Comparison of ENCODE assay signal across 24 cellular contexts in genomic region chr6:134850906-134851305, GRCh38.
DNase-seq lines count a peak whose midpoint lies in the region; ATAC-seq and TF ChIP-seq lines count a peak whose summit lies in the region.
"Had no signal": no experiment of that assay in that cellular context is flagged by ENCODE, and none has a peak within 500 bp of the region (broad histone marks: within the 10 kb centered on the region; RNA-seq: fewer than 3 reads in every experiment).

No MANE protein-coding gene starts in this region.

- H3K36me3 ChIP-seq in H7 (replicated peaks; ENCODE audit: control insufficient read depth, insufficient read depth, low read length) = no peaks in the 10 kb centered on the region
- H3K36me3 ChIP-seq in neural progenitor cell = no peaks in the 10 kb centered on the region
- no peaks in the 10 kb centered on the region for H3K36me3 ChIP-seq in MG63
- H3K36me3 ChIP-seq: breast epithelium, HAP-1, thyroid gland had no signal

- H3K4me3 Mint-ChIP-seq in WTC11 (no peak overlapping the region), neural progenitor cell (peak overlapping the region; percentile 20)
- H3K4me3 Mint-ChIP-seq: activated naive CD4-positive, alpha-beta T cell treated with anti-CD3 and anti-CD28 coated beads, Interleukin-2, amount 50 U/mL, for 24 hours; activated T-cell treated with anti-CD3 and anti-CD28 coated beads, Interleukin-2, amount 50 U/mL, for 72 hours; CD8-positive, alpha-beta memory T cell; naive thymus-derived CD4-positive, alpha-beta T cell had no signal

- ATAC-seq in WTC11 = peak; percentile 86
- ATAC-seq: activated T-cell treated with anti-CD3 and anti-CD28 coated beads, Interleukin-2, amount 50 U/mL, for 72 hours; naive thymus-derived CD4-positive, alpha-beta T cell had no signal

- no peaks in the 10 kb centered on the region for H3K79me2 ChIP-seq in neural progenitor cell (ENCODE audit: low read depth)
- H3K79me2 ChIP-seq: hepatocyte had no signal

- peak overlapping the region; percentile 52 for H2AFZ ChIP-seq in neural progenitor cell (replicated peaks)
- H2AFZ ChIP-seq: hepatocyte had no signal

- H4K20me1 ChIP-seq in neural progenitor cell (ENCODE audit: low read depth) = no peaks in the 10 kb centered on the region

- H3K27me3 ChIP-seq in H7 (ENCODE audit: control insufficient read depth, insufficient read depth, low read length) (no peaks in the 10 kb centered on the region), neural progenitor cell (no peaks in the 10 kb centered on the region), MG63 (no peaks in the 10 kb centered on the region)
- H3K27me3 ChIP-seq: breast epithelium, hepatocyte, thyroid gland had no signal

- H3K4me1 ChIP-seq in neural progenitor cell = peaks cover 6% of the 10 kb centered on the region
- H3K4me1 ChIP-seq: breast epithelium, HAP-1, thyroid gland had no signal

- no peak overlapping the region for H3K9ac ChIP-seq in neural progenitor cell

- H3K36me3 Mint-ChIP-seq in WTC11 = no peaks in the 10 kb centered on the region
- no peaks in the 10 kb centered on the region for H3K36me3 Mint-ChIP-seq in neural progenitor cell
- H3K36me3 Mint-ChIP-seq: activated naive CD4-positive, alpha-beta T cell treated with anti-CD3 and anti-CD28 coated beads, Interleukin-2, amount 50 U/mL, for 24 hours; CD8-positive, alpha-beta memory T cell; naive thymus-derived CD4-positive, alpha-beta T cell had no signal

- no peak overlapping the region for H3K4me3 ChIP-seq in H7 (ENCODE audit: insufficient read depth, low read depth, low read length)
- H3K4me3 ChIP-seq in fibroblast of mammary gland (ENCODE audit: control insufficient read depth, low read depth, low read length) = no peak overlapping the region
- no peak overlapping the region for H3K4me3 ChIP-seq in neural progenitor cell
- no peak overlapping the region for H3K4me3 ChIP-seq in MG63
- H3K4me3 ChIP-seq: breast epithelium, coronary artery, HAP-1, hepatocyte, thyroid gland had no signal

- no peak overlapping the region for H3K27ac Mint-ChIP-seq in WTC11
- H3K27ac Mint-ChIP-seq in neural progenitor cell = peak overlapping the region; percentile 50
- H3K27ac Mint-ChIP-seq: activated naive CD4-positive, alpha-beta T cell treated with anti-CD3 and anti-CD28 coated beads, Interleukin-2, amount 50 U/mL, for 24 hours; activated T-cell treated with anti-CD3 and anti-CD28 coated beads, Interleukin-2, amount 50 U/mL, for 72 hours; CD8-positive, alpha-beta memory T cell had no signal

- H3K9me3 ChIP-seq in neural progenitor cell (ENCODE audit: low read depth) = no peaks in the 10 kb centered on the region
- no peaks in the 10 kb centered on the region for H3K9me3 ChIP-seq in MG63
- H3K9me3 ChIP-seq: breast epithelium, HAP-1, thyroid gland had no signal

- TF ChIP-seq CTCF in WTC11 (IDR thresholded peaks at IDR 0.05) = no peak
- no peak for TF ChIP-seq CTCF in fibroblast of mammary gland (conservative IDR thresholded peaks at IDR 0.05; ENCODE audit: control insufficient read depth, insufficient read depth, low read depth, low read length)
- no peak for TF ChIP-seq CTCF in neural progenitor cell (IDR thresholded peaks at IDR 0.05)

- DNase-seq in H7 = peak; percentile 37
- DNase-seq in WTC11 (ENCODE audit: low spot score) = no peak
- peak; percentile 24 for DNase-seq in fibroblast of mammary gland (ENCODE audit: low read depth)
- DNase-seq in neural progenitor cell (ENCODE audit: low spot score) = no peak
- DNase-seq in HuH-7.5 (ENCODE audit: low spot score) = no peak
- no peak for DNase-seq in C1 segment of cervical spinal cord (lab: John Stamatoyannopoulos, UW)
- DNase-seq in MG63 = no peak
- no peak for DNase-seq in activated naive CD4-positive, alpha-beta T cell treated with anti-CD3 and anti-CD28 coated beads, Interleukin-2, amount 50 U/mL, for 16 hours
- DNase-seq: activated T-cell treated with anti-CD3 and anti-CD28 coated beads, Interleukin-2, amount 50 U/mL, for 72 hours; CD8-positive, alpha-beta memory T cell; kidney glomerular epithelial cell; mesenchymal stem cell; naive thymus-derived CD4-positive, alpha-beta T cell; NCI-H1105 treated with DMSO at 0.1 percent for 48 hours; NCI-H2081 treated with DMSO at 0.1 percent for 48 hours; NCI-H510A treated with DMSO at 0.1 percent for 48 hours; stimulated activated CD4-positive, alpha-beta T cell treated with anti-CD3 and anti-CD28 coated beads, Interleukin-2, amount 100 ng/mL, for 24 hours; stimulated activated naive CD4-positive, alpha-beta T cell; thyroid gland had no signal

- H3K27me3 Mint-ChIP-seq in WTC11 (ENCODE audit: low read depth) (no peaks in the 10 kb centered on the region), neural progenitor cell (ENCODE audit: insufficient read depth, low read depth) (no peaks in the 10 kb centered on the region)
- H3K27me3 Mint-ChIP-seq: activated naive CD4-positive, alpha-beta T cell treated with anti-CD3 and anti-CD28 coated beads, Interleukin-2, amount 50 U/mL, for 24 hours had no signal

- H3F3A ChIP-seq in neural progenitor cell (ENCODE audit: low read depth) = no peaks in the 10 kb centered on the region

- POLR2A ChIA-PET in WTC11 (lab: Charles Lee) = no interaction called here

- CTCF ChIA-PET in WTC11 (lab: Charles Lee) = interaction anchor here (1.0 to 1.3 kb wide), 3 partner anchors 28 to 90 kb away, joined by 3 to 4 read pairs (median 4); no protein-coding TSS in a partner anchor

- no peak overlapping the region for H3K27ac ChIP-seq in neural progenitor cell
- H3K27ac ChIP-seq: coronary artery, hepatocyte, thyroid gland had no signal

- H3K9me3 Mint-ChIP-seq in WTC11 (no peaks in the 10 kb centered on the region), neural progenitor cell (no peaks in the 10 kb centered on the region)
- H3K9me3 Mint-ChIP-seq: activated naive CD4-positive, alpha-beta T cell treated with anti-CD3 and anti-CD28 coated beads, Interleukin-2, amount 50 U/mL, for 24 hours; activated T-cell treated with anti-CD3 and anti-CD28 coated beads, Interleukin-2, amount 50 U/mL, for 72 hours; CD8-positive, alpha-beta memory T cell; naive thymus-derived CD4-positive, alpha-beta T cell had no signal

- H3K4me2 ChIP-seq in neural progenitor cell = no peak overlapping the region
- H3K4me2 ChIP-seq: hepatocyte had no signal

- H3K4me1 Mint-ChIP-seq in WTC11 (peaks cover 14% of the 10 kb centered on the region), neural progenitor cell (peaks cover 20% of the 10 kb centered on the region)
- H3K4me1 Mint-ChIP-seq: activated naive CD4-positive, alpha-beta T cell treated with anti-CD3 and anti-CD28 coated beads, Interleukin-2, amount 50 U/mL, for 24 hours; CD8-positive, alpha-beta memory T cell; naive thymus-derived CD4-positive, alpha-beta T cell had no signal

TF ChIP-seq in WTC11, 78 proteins besides CTCF, POLR2A, EP300 and RAD21:
- TF ChIP-seq TCF7 (CRISPR knock-in tag; IDR thresholded peaks at IDR 0.05; ENCODE audit: low read depth) (no peak), HMGA2 (CRISPR knock-in tag; IDR thresholded peaks at IDR 0.05) (no peak), ERG (CRISPR knock-in tag; IDR thresholded peaks at IDR 0.05) (no peak), MLX (CRISPR knock-in tag; IDR thresholded peaks at IDR 0.05) (no peak), OVOL2 (CRISPR knock-in tag; IDR thresholded peaks at IDR 0.05; ENCODE audit: borderline replicate concordance) (no peak), PRRX2 (CRISPR knock-in tag; IDR thresholded peaks at IDR 0.05) (no peak), ATF6 (CRISPR knock-in tag; IDR thresholded peaks at IDR 0.05) (no peak)
- TF ChIP-seq, protein P1, sequence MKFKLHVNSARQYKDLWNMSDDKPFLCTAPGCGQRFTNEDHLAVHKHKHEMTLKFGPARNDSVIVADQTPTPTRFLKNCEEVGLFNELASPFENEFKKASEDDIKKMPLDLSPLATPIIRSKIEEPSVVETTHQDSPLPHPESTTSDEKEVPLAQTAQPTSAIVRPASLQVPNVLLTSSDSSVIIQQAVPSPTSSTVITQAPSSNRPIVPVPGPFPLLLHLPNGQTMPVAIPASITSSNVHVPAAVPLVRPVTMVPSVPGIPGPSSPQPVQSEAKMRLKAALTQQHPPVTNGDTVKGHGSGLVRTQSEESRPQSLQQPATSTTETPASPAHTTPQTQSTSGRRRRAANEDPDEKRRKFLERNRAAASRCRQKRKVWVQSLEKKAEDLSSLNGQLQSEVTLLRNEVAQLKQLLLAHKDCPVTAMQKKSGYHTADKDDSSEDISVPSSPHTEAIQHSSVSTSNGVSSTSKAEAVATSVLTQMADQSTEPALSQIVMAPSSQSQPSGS (CRISPR knock-in tag; IDR thresholded peaks at IDR 0.05; ENCODE audit: borderline replicate concordance, low read depth) = no peak

Comparison
In these comparisons a context has a peak if more than half of its experiments do, and no peak if none do; other contexts are left out.
1. DNase-seq: peak in H7 (single experiment) and fibroblast of mammary gland (single experiment); none in WTC11 (single experiment), neural progenitor cell (single experiment), HuH-7.5 (single experiment), C1 segment of cervical spinal cord (0 of 14), MG63 (single experiment) and activated naive CD4-positive, alpha-beta T cell treated with anti-CD3 and anti-CD28 coated beads, Interleukin-2, amount 50 U/mL, for 16 hours (single experiment).